ENCODE assay signal across 12 cellular contexts in the genomic region with DNA sequence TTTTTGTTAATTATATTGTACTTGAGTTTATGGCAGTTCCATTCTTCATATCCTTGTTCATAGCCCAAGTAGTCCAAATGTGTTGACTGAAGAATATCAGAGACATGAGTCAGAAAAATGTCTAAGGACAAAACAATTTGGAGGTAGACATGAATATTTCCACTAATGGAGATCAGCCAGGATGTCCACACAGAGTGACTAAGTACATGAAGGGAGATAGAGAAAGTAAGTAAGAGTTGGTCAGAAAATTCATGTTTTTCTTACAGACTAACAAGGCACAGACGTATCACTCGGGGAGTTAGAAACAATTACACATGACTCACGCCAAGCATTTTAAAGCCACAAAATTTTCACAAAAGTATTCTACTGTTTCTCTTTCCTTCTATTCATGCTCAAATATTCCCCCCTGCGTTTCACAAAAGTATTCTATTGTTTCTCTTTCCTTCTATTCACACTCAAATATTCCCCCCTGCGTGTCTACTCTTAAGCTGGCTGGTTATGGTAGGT.
DNase-seq lines count a peak whose midpoint lies in the region; ATAC-seq, FAIRE-seq and TF ChIP-seq lines count a peak whose summit lies in the region.
"Had no signal": no experiment of that assay in that cellular context is flagged by ENCODE, and none has a peak within 500 bp of the region (broad histone marks: within the 10 kb centered on the region; RNA-seq: fewer than 3 reads in every experiment).

No MANE protein-coding gene starts in this region.

- no peak for TF ChIP-seq RAD21 in HepG2 (CRISPR knock-in tag; IDR thresholded peaks at IDR 0.05)

- TF ChIP-seq EP300 in HepG2 (IDR thresholded peaks at IDR 0.05; ENCODE audit: low read depth in 2 of 2, low read length in 2 of 2) (no peak), HepG2 (CRISPR knock-in tag; IDR thresholded peaks at IDR 0.05; ENCODE audit: borderline replicate concordance) (no peak)

- POLR2A ChIA-PET in HepG2 (lab: Yijun Ruan, JAX) = no interaction called here

- BruUV-seq in HepG2 (replicated peaks; lab: Mats Ljungman, UMichigan) = no TSS peak

- no peak for ATAC-seq in HepG2

- CTCF ChIA-PET in HepG2 (lab: Yijun Ruan, JAX; ENCODE audit: low intra/inter-chr PET ratio, low total read pairs) = no interaction called here

- peak overlapping the region; percentile 5 to 71 for H3K27ac ChIP-seq in coronary artery
- H3K27ac ChIP-seq in HepG2 (ENCODE audit: extremely low read length, insufficient read depth, low read length) = no peak overlapping the region

- no peak overlapping the region for H3K9ac ChIP-seq in HepG2 (ENCODE audit: insufficient read depth, low read depth, low read length)

- TF ChIP-seq CTCF in coronary artery (IDR thresholded peaks at IDR 0.05) (no peak), nephron progenitor cell (IDR thresholded peaks at IDR 0.05) (no peak), HepG2 (CRISPR knock-in tag; IDR thresholded peaks at IDR 0.05) (no peak)

- no peaks in the 10 kb centered on the region for H3K9me3 ChIP-seq in HepG2 (ENCODE audit: low read length)

- H3K4me3 Mint-ChIP-seq in nephron progenitor cell = no peak overlapping the region
- H3K4me3 Mint-ChIP-seq: CD4-positive, alpha-beta memory T cell; memory B cell had no signal

- H3K4me3 ChIP-seq in coronary artery (peak overlapping the region; percentile 49), HepG2 (replicated peaks in 1 of 3; ENCODE audit: insufficient read depth in 1 of 3, low read depth in 2 of 3, low read length in 3 of 3) (no peak overlapping the region)

- DNase-seq in AG08395 (ENCODE audit: low spot score) = peak; percentile 82
- peak; percentile 24 for DNase-seq in LoVo (ENCODE audit: low spot score)
- no peak for DNase-seq in coronary artery (ENCODE audit: low spot score)
- peak; percentile 63 to 93 for DNase-seq in lung microvascular endothelial cell (ENCODE audit: low read depth in 2 of 2)
- no peak for DNase-seq in activated CD4-positive, alpha-beta T cell treated with anti-CD3 and anti-CD28 coated beads, Interleukin-2, amount 50 U/mL, for 4 hours
- DNase-seq in nephron progenitor cell = no peak
- no peak for DNase-seq in DMS114 treated with DMSO at 0.1 percent for 48 hours (lab: John Stamatoyannopoulos, UW; ENCODE audit: unreplicated experiment)
- no peak for DNase-seq in HepG2 (ENCODE audit: low spot score)
- DNase-seq: CD4-positive, alpha-beta memory T cell; NCI-H1092 treated with DMSO at 0.1 percent for 48 hours; stimulated activated CD4-positive, alpha-beta T cell treated with anti-CD3 and anti-CD28 coated beads, Interleukin-2, amount 100 ng/mL, for 48 hours had no signal

- FAIRE-seq in HepG2 (lab: Jason Lieb, UNC) = no peak

- H3K27me3 Mint-ChIP-seq in nephron progenitor cell (ENCODE audit: low read depth, poor library complexity) = peaks cover 4% of the 10 kb centered on the region

- no peak overlapping the region for H3K27ac Mint-ChIP-seq in nephron progenitor cell
- H3K27ac Mint-ChIP-seq: CD4-positive, alpha-beta memory T cell; memory B cell had no signal

- no peaks in the 10 kb centered on the region for H3K36me3 Mint-ChIP-seq in nephron progenitor cell (ENCODE audit: low read depth)
- H3K36me3 Mint-ChIP-seq: CD4-positive, alpha-beta memory T cell; memory B cell had no signal

- H3K4me1 ChIP-seq in HepG2 (ENCODE audit: insufficient read depth, low read length) = no peaks in the 10 kb centered on the region

- H4K20me1 ChIP-seq in HepG2 (ENCODE audit: insufficient read depth, low read length) = no peaks in the 10 kb centered on the region

- H3K4me1 Mint-ChIP-seq in nephron progenitor cell = peaks cover 15% of the 10 kb centered on the region
- H3K4me1 Mint-ChIP-seq: CD4-positive, alpha-beta memory T cell; memory B cell had no signal

- no peaks in the 10 kb centered on the region for H3K9me3 Mint-ChIP-seq in nephron progenitor cell
- H3K9me3 Mint-ChIP-seq: CD4-positive, alpha-beta memory T cell; memory B cell had no signal

- no peaks in the 10 kb centered on the region for H3K79me2 ChIP-seq in HepG2 (ENCODE audit: insufficient read depth, low read length)

- in situ Hi-C loops in HepG2 (cut with HindIII; ENCODE audit: extremely low pct_ligation_motif_present, low pct_unique_long_range_greater_than_20kb) = no loop called here

- no peak overlapping the region for H3K4me2 ChIP-seq in HepG2 (ENCODE audit: low read depth, low read length)

- no peaks in the 10 kb centered on the region for H3K27me3 ChIP-seq in HepG2 (ENCODE audit: control insufficient read depth in 1 of 2, insufficient read depth in 2 of 2, low read length in 2 of 2)

- WGBS in HepG2 (ENCODE audit: low lambda C conversion rate) = 6% methylated on average over 5 of the region's 5 CpGs

- TF ChIP-seq POLR2A in HepG2 (IDR thresholded peaks at IDR 0.05; ENCODE audit: insufficient read depth in 1 of 2, low read depth in 2 of 2, low read length in 2 of 2) = no peak

- H2AFZ ChIP-seq in HepG2 (ENCODE audit: low read length) = no peak overlapping the region

- no peaks in the 10 kb centered on the region for H3K36me3 ChIP-seq in HepG2 (replicated peaks in 1 of 2; ENCODE audit: control insufficient read depth in 1 of 2, insufficient read depth in 2 of 2, low read length in 2 of 2)

- intact Hi-C loops in HepG2 (cut with micrococcal nuclease; ENCODE audit: unreplicated experiment) = no loop called here

TF ChIP-seq in HepG2, 621 proteins besides CTCF, POLR2A, EP300 and RAD21 (continues in another document):
- no peak for TF ChIP-seq FLYWCH1 (CRISPR knock-in tag; IDR thresholded peaks at IDR 0.05)
- no peak for TF ChIP-seq MTF1 (CRISPR knock-in tag; IDR thresholded peaks at IDR 0.05)
- no peak for TF ChIP-seq TARDBP (CRISPR knock-in tag; IDR thresholded peaks at IDR 0.05)
- TF ChIP-seq KDM5A (IDR thresholded peaks at IDR 0.05; ENCODE audit: borderline replicate concordance, low read length) = no peak
- TF ChIP-seq EED (CRISPR knock-in tag; IDR thresholded peaks at IDR 0.05) = no peak
- TF ChIP-seq GPN1 (CRISPR knock-in tag; IDR thresholded peaks at IDR 0.05; ENCODE audit: borderline replicate concordance) = no peak
- TF ChIP-seq, protein P1, sequence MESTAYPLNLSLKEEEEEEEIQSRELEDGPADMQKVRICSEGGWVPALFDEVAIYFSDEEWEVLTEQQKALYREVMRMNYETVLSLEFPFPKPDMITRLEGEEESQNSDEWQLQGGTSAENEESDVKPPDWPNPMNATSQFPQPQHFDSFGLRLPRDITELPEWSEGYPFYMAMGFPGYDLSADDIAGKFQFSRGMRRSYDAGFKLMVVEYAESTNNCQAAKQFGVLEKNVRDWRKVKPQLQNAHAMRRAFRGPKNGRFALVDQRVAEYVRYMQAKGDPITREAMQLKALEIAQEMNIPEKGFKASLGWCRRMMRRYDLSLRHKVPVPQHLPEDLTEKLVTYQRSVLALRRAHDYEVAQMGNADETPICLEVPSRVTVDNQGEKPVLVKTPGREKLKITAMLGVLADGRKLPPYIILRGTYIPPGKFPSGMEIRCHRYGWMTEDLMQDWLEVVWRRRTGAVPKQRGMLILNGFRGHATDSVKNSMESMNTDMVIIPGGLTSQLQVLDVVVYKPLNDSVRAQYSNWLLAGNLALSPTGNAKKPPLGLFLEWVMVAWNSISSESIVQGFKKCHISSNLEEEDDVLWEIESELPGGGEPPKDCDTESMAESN (CRISPR knock-in tag; conservative IDR thresholded peaks at IDR 0.05) = no peak
- TF ChIP-seq, protein P2, sequence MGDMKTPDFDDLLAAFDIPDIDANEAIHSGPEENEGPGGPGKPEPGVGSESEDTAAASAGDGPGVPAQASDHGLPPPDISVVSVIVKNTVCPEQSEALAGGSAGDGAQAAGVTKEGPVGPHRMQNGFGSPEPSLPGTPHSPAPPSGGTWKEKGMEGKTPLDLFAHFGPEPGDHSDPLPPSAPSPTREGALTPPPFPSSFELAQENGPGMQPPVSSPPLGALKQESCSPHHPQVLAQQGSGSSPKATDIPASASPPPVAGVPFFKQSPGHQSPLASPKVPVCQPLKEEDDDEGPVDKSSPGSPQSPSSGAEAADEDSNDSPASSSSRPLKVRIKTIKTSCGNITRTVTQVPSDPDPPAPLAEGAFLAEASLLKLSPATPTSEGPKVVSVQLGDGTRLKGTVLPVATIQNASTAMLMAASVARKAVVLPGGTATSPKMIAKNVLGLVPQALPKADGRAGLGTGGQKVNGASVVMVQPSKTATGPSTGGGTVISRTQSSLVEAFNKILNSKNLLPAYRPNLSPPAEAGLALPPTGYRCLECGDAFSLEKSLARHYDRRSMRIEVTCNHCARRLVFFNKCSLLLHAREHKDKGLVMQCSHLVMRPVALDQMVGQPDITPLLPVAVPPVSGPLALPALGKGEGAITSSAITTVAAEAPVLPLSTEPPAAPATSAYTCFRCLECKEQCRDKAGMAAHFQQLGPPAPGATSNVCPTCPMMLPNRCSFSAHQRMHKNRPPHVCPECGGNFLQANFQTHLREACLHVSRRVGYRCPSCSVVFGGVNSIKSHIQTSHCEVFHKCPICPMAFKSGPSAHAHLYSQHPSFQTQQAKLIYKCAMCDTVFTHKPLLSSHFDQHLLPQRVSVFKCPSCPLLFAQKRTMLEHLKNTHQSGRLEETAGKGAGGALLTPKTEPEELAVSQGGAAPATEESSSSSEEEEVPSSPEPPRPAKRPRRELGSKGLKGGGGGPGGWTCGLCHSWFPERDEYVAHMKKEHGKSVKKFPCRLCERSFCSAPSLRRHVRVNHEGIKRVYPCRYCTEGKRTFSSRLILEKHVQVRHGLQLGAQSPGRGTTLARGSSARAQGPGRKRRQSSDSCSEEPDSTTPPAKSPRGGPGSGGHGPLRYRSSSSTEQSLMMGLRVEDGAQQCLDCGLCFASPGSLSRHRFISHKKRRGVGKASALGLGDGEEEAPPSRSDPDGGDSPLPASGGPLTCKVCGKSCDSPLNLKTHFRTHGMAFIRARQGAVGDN (CRISPR knock-in tag; IDR thresholded peaks at IDR 0.05) = no peak
- TF ChIP-seq ZNF33A (CRISPR knock-in tag; IDR thresholded peaks at IDR 0.05; ENCODE audit: borderline replicate concordance) = no peak

Comparison
In these comparisons a context has a peak if more than half of its experiments do, and no peak if none do; other contexts are left out.
1. DNase-seq: peak in AG08395 (single experiment), LoVo (single experiment) and lung microvascular endothelial cell (2 of 2); none in coronary artery (single experiment), activated CD4-positive, alpha-beta T cell treated with anti-CD3 and anti-CD28 coated beads, Interleukin-2, amount 50 U/mL, for 4 hours (0 of 2), nephron progenitor cell (single experiment), DMS114 treated with DMSO at 0.1 percent for 48 hours (single experiment) and HepG2 (single experiment).